ENCODE assay signal across 21 cellular contexts in the genomic region with DNA sequence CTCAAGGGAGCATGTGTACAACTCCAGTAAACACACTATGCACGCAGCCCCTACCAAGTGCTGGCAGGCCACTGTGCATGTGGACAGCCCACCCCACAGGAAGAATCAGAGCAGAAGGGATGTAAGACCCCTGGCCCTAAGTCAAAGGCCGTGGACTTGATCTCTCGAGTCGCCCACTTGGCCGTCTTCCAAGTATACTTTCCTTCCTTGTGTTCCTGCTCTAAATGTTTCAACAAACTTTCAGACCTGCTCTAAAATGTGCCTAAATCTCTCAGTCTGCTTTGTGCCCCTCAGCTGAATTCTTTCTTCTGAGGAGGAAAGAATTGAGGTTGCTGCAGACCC.
"Had no signal": no experiment of that assay in that cellular context is flagged by ENCODE, and none has a peak within 500 bp of the region (broad histone marks: within the 10 kb centered on the region; RNA-seq: fewer than 3 reads in every experiment).

No MANE protein-coding gene starts in this region.

- H3K4me1 ChIP-seq: testis had no signal

- H3K27ac Mint-ChIP-seq: activated CD4-positive, alpha-beta T cell treated with anti-CD3 and anti-CD28 coated beads, Interleukin-2, amount 10 ng/mL, durations not matched to agents 24 days and 14 days; activated CD8-positive, alpha-beta T cell treated with anti-CD3 and anti-CD28 coated beads for 36 hours; activated naive CD8-positive, alpha-beta T cell; activated T-helper 2 cell treated with anti-CD3 and anti-CD28 coated beads, Interferon-gamma antibody, Interleukin-2, Interleukin-4, amounts not matched to agents 10 μg/mL and 5 μg/mL and 100 μg/mL, durations not matched to agents 14 hours and 24 hours and 36 hours; dendritic cell treated with granulocyte-macrophage colony-stimulating factor and Interleukin-4, amounts not matched to agents 40 ng/mL and 50 ng/mL, for 4 days; endodermal cell; naive thymus-derived CD4-positive, alpha-beta T cell had no signal

- DNase-seq: activated CD4-positive, alpha-beta T cell treated with anti-CD3 and anti-CD28 coated beads, Interleukin-2, amount 10 ng/mL, durations not matched to agents 24 days and 14 days; activated CD4-positive, CD25-positive, alpha-beta regulatory T cell treated with anti-CD3 and anti-CD28 coated beads, Interleukin-2, amount 50 U/mL, for 72 hours; activated CD8-positive, alpha-beta T cell treated with anti-CD3 and anti-CD28 coated beads for 36 hours; activated naive CD4-positive, alpha-beta T cell; activated T-cell treated with anti-CD3 and anti-CD28 coated beads, Interleukin-2, amount 50 U/mL, for 48 hours; anterior cingulate cortex; left ventricle myocardium superior; midbrain; naive thymus-derived CD4-positive, alpha-beta T cell; nucleus accumbens; right cardiac atrium; stimulated activated naive CD4-positive, alpha-beta T cell; T-helper 9 cell; testis; transverse colon; WERI-Rb-1 had no signal

- H3K36me3 Mint-ChIP-seq: activated naive CD8-positive, alpha-beta T cell had no signal

- H3K4me3 ChIP-seq: testis had no signal

- H3K9me3 ChIP-seq: testis, transverse colon had no signal

- ATAC-seq: activated CD8-positive, alpha-beta T cell treated with anti-CD3 and anti-CD28 coated beads for 36 hours; left ventricle myocardium superior; naive thymus-derived CD4-positive, alpha-beta T cell; right cardiac atrium had no signal

- H3K36me3 ChIP-seq: transverse colon, WERI-Rb-1 had no signal

- H3K27ac ChIP-seq: testis, transverse colon, WERI-Rb-1 had no signal

- H3K27me3 ChIP-seq: testis had no signal

- H3K4me3 Mint-ChIP-seq: activated CD4-positive, alpha-beta T cell treated with anti-CD3 and anti-CD28 coated beads, Interleukin-2, amount 10 ng/mL, durations not matched to agents 24 days and 14 days; activated CD8-positive, alpha-beta T cell treated with anti-CD3 and anti-CD28 coated beads for 36 hours; activated naive CD8-positive, alpha-beta T cell; central memory CD8-positive, alpha-beta T cell; dendritic cell treated with granulocyte-macrophage colony-stimulating factor and Interleukin-4, amounts not matched to agents 40 ng/mL and 50 ng/mL, for 4 days; endodermal cell had no signal

- H3K9me3 Mint-ChIP-seq: activated CD8-positive, alpha-beta T cell treated with anti-CD3 and anti-CD28 coated beads for 36 hours; activated T-helper 2 cell treated with anti-CD3 and anti-CD28 coated beads, Interferon-gamma antibody, Interleukin-2, Interleukin-4, amounts not matched to agents 10 μg/mL and 5 μg/mL and 100 μg/mL, durations not matched to agents 14 hours and 24 hours and 36 hours; central memory CD8-positive, alpha-beta T cell; dendritic cell treated with granulocyte-macrophage colony-stimulating factor and Interleukin-4, amounts not matched to agents 40 ng/mL and 50 ng/mL, for 4 days; endodermal cell; naive thymus-derived CD4-positive, alpha-beta T cell had no signal
